In genomic region chr18:2589345-2590060, GRCh38 we compare ENCODE assay signal across 14 cellular contexts. TPM values are rescaled to one million over a fixed set of nuclear protein-coding genes. Genes with fewer than 3 reads are reported as not detected.
DNase-seq lines count a peak whose midpoint lies in the region; ATAC-seq and TF ChIP-seq lines count a peak whose summit lies in the region.
"Had no signal": no experiment of that assay in that cellular context is flagged by ENCODE, and none has a peak within 500 bp of the region (broad histone marks: within the 10 kb centered on the region; RNA-seq: fewer than 3 reads in every experiment).

No MANE protein-coding gene starts in this region.

- no peaks in the 10 kb centered on the region for H3K9me3 ChIP-seq in hepatocyte (ENCODE audit: low read depth)
- no peaks in the 10 kb centered on the region for H3K9me3 ChIP-seq in thoracic aorta
- H3K9me3 ChIP-seq: BE2C had no signal

- H3K4me3 Mint-ChIP-seq in activated naive CD4-positive, alpha-beta T cell treated with anti-CD3 and anti-CD28 coated beads, Interleukin-2, amount 10 ng/mL, durations not matched to agents 7 days and 5 days: peak overlapping the region; percentile 48
- no peak overlapping the region for H3K4me3 Mint-ChIP-seq in WTC11

- no peaks in the 10 kb centered on the region for H3K9me2 ChIP-seq in hepatocyte (replicated peaks; ENCODE audit: insufficient read depth)

- POLR2A ChIA-PET in WTC11 (lab: Charles Lee): interaction anchor here (0.6 kb wide), 1 partner anchor 1359 kb away, joined by 7 read pairs; no protein-coding TSS in a partner anchor

- H3K79me2 ChIP-seq in hepatocyte: no peaks in the 10 kb centered on the region

- H3K27me3 ChIP-seq in hepatocyte: no peaks in the 10 kb centered on the region
- H3K27me3 ChIP-seq in thoracic aorta (replicated peaks; ENCODE audit: insufficient read depth): no peaks in the 10 kb centered on the region
- H3K27me3 ChIP-seq: BE2C had no signal

- H3K4me1 ChIP-seq in hepatocyte (ENCODE audit: insufficient read depth): no peaks in the 10 kb centered on the region
- H3K4me1 ChIP-seq in thoracic aorta (ENCODE audit: control insufficient read depth in 1 of 2, low read depth in 2 of 2): no peaks in the 10 kb centered on the region
- H3K4me1 ChIP-seq: BE2C had no signal

- H3K36me3 ChIP-seq in hepatocyte (replicated peaks; ENCODE audit: insufficient read depth, low read depth) (no peaks in the 10 kb centered on the region), thoracic aorta (no peaks in the 10 kb centered on the region)

- H3K36me3 Mint-ChIP-seq in activated naive CD4-positive, alpha-beta T cell treated with anti-CD3 and anti-CD28 coated beads, Interleukin-2, amount 10 ng/mL, durations not matched to agents 7 days and 5 days: peaks cover 68% of the 10 kb centered on the region
- peaks cover 70% of the 10 kb centered on the region for H3K36me3 Mint-ChIP-seq in WTC11

- H3K9me3 Mint-ChIP-seq in activated naive CD4-positive, alpha-beta T cell treated with anti-CD3 and anti-CD28 coated beads, Interleukin-2, amount 10 ng/mL, durations not matched to agents 7 days and 5 days: no peaks in the 10 kb centered on the region
- H3K9me3 Mint-ChIP-seq in WTC11: no peaks in the 10 kb centered on the region
- H3K9me3 Mint-ChIP-seq: IgD-negative memory B cell had no signal

- peak overlapping the region; percentile 92 for H3K27ac Mint-ChIP-seq in activated naive CD4-positive, alpha-beta T cell treated with anti-CD3 and anti-CD28 coated beads, Interleukin-2, amount 10 ng/mL, durations not matched to agents 7 days and 5 days
- H3K27ac Mint-ChIP-seq in WTC11: no peak overlapping the region

- no peaks in the 10 kb centered on the region for H3K27me3 Mint-ChIP-seq in activated naive CD4-positive, alpha-beta T cell treated with anti-CD3 and anti-CD28 coated beads, Interleukin-2, amount 10 ng/mL, durations not matched to agents 7 days and 5 days
- no peaks in the 10 kb centered on the region for H3K27me3 Mint-ChIP-seq in WTC11 (ENCODE audit: low read depth)
- H3K27me3 Mint-ChIP-seq: IgD-negative memory B cell had no signal

- ATAC-seq in WTC11: no peak
- no peak for ATAC-seq in thoracic aorta (ENCODE audit: insufficient number of reproducible peaks, low FRiP score, low read depth)
- ATAC-seq in HG02840 (IDR thresholded peaks at IDR 0.05; ENCODE audit: low FRiP score, unreplicated experiment): no peak
- no peak for ATAC-seq in GM18909 (IDR thresholded peaks at IDR 0.05; ENCODE audit: poor library complexity, unreplicated experiment)

- 92% methylated on average over 3 of the region's 3 CpGs for WGBS in hepatocyte (ENCODE audit: low lambda C conversion rate, missing lambda C conversion rate)

- peak overlapping the region; percentile 5 for H2AFZ ChIP-seq in hepatocyte

- H3K27ac ChIP-seq in hepatocyte: peak overlapping the region; percentile 38
- H3K27ac ChIP-seq in thoracic aorta: no peak overlapping the region

- H3K4me3 ChIP-seq in hepatocyte (no peak overlapping the region), thoracic aorta (peak overlapping the region; percentile 34)

- peak overlapping the region; percentile 29 for H3K4me2 ChIP-seq in hepatocyte

- no peak for DNase-seq in activated naive CD4-positive, alpha-beta T cell treated with anti-CD3 and anti-CD28 coated beads, Interleukin-2, amount 10 ng/mL, durations not matched to agents 7 days and 5 days
- no peak for DNase-seq in activated naive CD4-positive, alpha-beta T cell treated with anti-CD3 and anti-CD28 coated beads, Interleukin-2, amount 50 U/mL, for 16 hours
- DNase-seq in WTC11 (ENCODE audit: low spot score): no peak
- DNase-seq in hepatocyte (ENCODE audit: low spot score): no peak
- DNase-seq in thoracic aorta (ENCODE audit: low spot score): no peak
- DNase-seq in mucosa of gallbladder (ENCODE audit: low spot score): no peak
- DNase-seq: amniotic stem cell; BE2C; NCI-H748 treated with DMSO at 0.1 percent for 48 hours; stimulated activated naive CD4-positive, alpha-beta T cell treated with Interleukin-2 at 50 U/mL for 16 hours; T1000 had no signal

- TF ChIP-seq CTCF in WTC11 (IDR thresholded peaks at IDR 0.05) (no peak), hepatocyte (IDR thresholded peaks at IDR 0.05; ENCODE audit: poor library complexity) (no peak), thoracic aorta (IDR thresholded peaks at IDR 0.05) (no peak)

- H4K20me1 ChIP-seq in hepatocyte (ENCODE audit: insufficient read depth, poor library complexity, severe bottlenecking): no peaks in the 10 kb centered on the region

- CTCF ChIA-PET in activated naive CD4-positive, alpha-beta T cell treated with anti-CD3 and anti-CD28 coated beads, Interleukin-2, amount 10 ng/mL, durations not matched to agents 7 days and 5 days (lab: Charles Lee): interaction anchor here (0.6 to 1.5 kb wide), 3 partner anchors 15 to 83 kb away, joined by 3 to 9 read pairs (median 3); no protein-coding TSS in a partner anchor
- CTCF ChIA-PET in WTC11 (lab: Charles Lee): no interaction called here

- H3K4me1 Mint-ChIP-seq in activated naive CD4-positive, alpha-beta T cell treated with anti-CD3 and anti-CD28 coated beads, Interleukin-2, amount 10 ng/mL, durations not matched to agents 7 days and 5 days: peaks cover 65% of the 10 kb centered on the region
- no peaks in the 10 kb centered on the region for H3K4me1 Mint-ChIP-seq in WTC11

TF ChIP-seq in WTC11, 78 proteins besides CTCF, POLR2A, EP300 and RAD21:
- TF ChIP-seq RELA (CRISPR knock-in tag; IDR thresholded peaks at IDR 0.05; ENCODE audit: borderline replicate concordance) (no peak), NR3C1 (CRISPR knock-in tag; conservative IDR thresholded peaks at IDR 0.05; ENCODE audit: low read depth) (no peak), GABPB1 (CRISPR knock-in tag; IDR thresholded peaks at IDR 0.05) (peak; percentile 95)

RNA-seq across cellular contexts. Expression of gene NDC80, which starts 18.1 kb away (rescaled TPM):
- total RNA-seq in WTC11 (2021) (36.6 to 43.0 TPM (median 36.9 TPM) in 3 replicates), hepatocyte (5.6 and 6.5 TPM in 2 replicates), thoracic aorta (1 to 10 TPM in 1 of 2 donors, not detected in 1; 1.6 TPM), mucosa of gallbladder (1.4 TPM)
- 3.9 and 5.6 TPM in 2 replicates for polyA plus RNA-seq in hepatocyte

RNA-seq across cellular contexts. Expression of gene METTL4, which starts 18.2 kb away (rescaled TPM):
- total RNA-seq in WTC11 (2021) (9.8 to 14.7 TPM (median 10.5 TPM) in 3 replicates), hepatocyte (9.9 and 16.0 TPM in 2 replicates), thoracic aorta (10 to 100 TPM in 1 of 2 donors, 1 to 10 TPM in 1; 8.3 to 12.2 TPM), mucosa of gallbladder (8.9 TPM)
- 7.4 and 7.6 TPM in 2 replicates for polyA plus RNA-seq in hepatocyte
